Comparison of ENCODE assay signal across 18 cellular contexts in the genomic region with DNA sequence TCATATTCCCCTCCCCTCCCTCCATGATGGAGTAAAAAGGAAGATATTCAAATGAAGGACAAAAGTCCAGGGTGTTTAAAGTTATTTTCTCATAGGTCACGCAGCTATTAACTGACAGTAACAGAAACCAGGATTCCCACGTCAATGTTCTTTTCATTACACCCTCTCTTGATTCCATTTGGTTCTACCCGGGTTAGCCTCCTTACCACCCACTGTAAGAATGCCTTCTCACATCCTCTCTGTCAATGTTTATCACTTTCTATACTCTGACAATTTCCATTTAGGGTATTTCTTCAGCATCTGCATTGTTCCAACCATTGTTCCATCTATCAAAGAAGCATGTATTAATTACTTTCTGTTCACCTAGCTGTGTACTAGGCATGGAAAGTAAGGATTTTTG. TPM values are rescaled to one million over a fixed set of nuclear protein-coding genes. Genes with fewer than 3 reads are reported as not detected.
DNase-seq lines count a peak whose midpoint lies in the region; ATAC-seq, FAIRE-seq and TF ChIP-seq lines count a peak whose summit lies in the region.
"Had no signal": no experiment of that assay in that cellular context is flagged by ENCODE, and none has a peak within 500 bp of the region (broad histone marks: within the 10 kb centered on the region; RNA-seq: fewer than 3 reads in every experiment).

No MANE protein-coding gene starts in this region.

- intact Hi-C loops in thyroid gland (cut with DNase I), result no loop called here

- H3K4me3 ChIP-seq in SK-N-MC (no peak overlapping the region), thyroid gland (replicated peaks in 1 of 3) (no peak overlapping the region)
- H3K4me3 ChIP-seq: SJCRH30 had no signal

- no peaks in the 10 kb centered on the region for H3K9me3 ChIP-seq in SK-N-MC (ENCODE audit: low read depth, low read length)
- no peaks in the 10 kb centered on the region for H3K9me3 ChIP-seq in thyroid gland
- H3K9me3 ChIP-seq: BE2C, SJCRH30 had no signal

- ATAC-seq in HG03175 (IDR thresholded peaks at IDR 0.05; ENCODE audit: unreplicated experiment), result no peak
- ATAC-seq: Panc1 had no signal

- H3K9me3 Mint-ChIP-seq in nephron, result no peaks in the 10 kb centered on the region
- H3K9me3 Mint-ChIP-seq: CD8-positive, alpha-beta memory T cell; HFFc6 had no signal

- no peaks in the 10 kb centered on the region for H3K27me3 Mint-ChIP-seq in nephron (ENCODE audit: low read depth)
- H3K27me3 Mint-ChIP-seq: CD8-positive, alpha-beta memory T cell had no signal

- no peak overlapping the region for H3K9ac ChIP-seq in SK-N-MC (ENCODE audit: insufficient read length)
- H3K9ac ChIP-seq: KMS-11 had no signal

- TF ChIP-seq POLR2A in thyroid gland (IDR thresholded peaks at IDR 0.05), result no peak

- FAIRE-seq in GM19239 (lab: Jason Lieb, UNC), result peak; percentile 42

- H3K4me1 ChIP-seq in thyroid gland, result peaks cover 48 to 87% of the 10 kb centered on the region in 2 donors

- no peaks in the 10 kb centered on the region for H3K27me3 ChIP-seq in thyroid gland
- H3K27me3 ChIP-seq: BE2C, SJCRH30 had no signal

- H3K36me3 ChIP-seq in SK-N-MC (ENCODE audit: insufficient read depth, low read length), result peaks cover 13% of the 10 kb centered on the region; the same call in 1 of the 2 replicates
- no peaks in the 10 kb centered on the region for H3K36me3 ChIP-seq in thyroid gland
- H3K36me3 ChIP-seq: SJCRH30 had no signal

- H3K36me3 Mint-ChIP-seq in nephron (ENCODE audit: low read depth), result peaks cover 26% of the 10 kb centered on the region

- peak overlapping the region in 2 of 3 experiments; percentile 27 to 49 for H3K27ac Mint-ChIP-seq in nephron
- H3K27ac Mint-ChIP-seq: HFFc6 had no signal

- WGBS in thyroid gland, 2 donors, result 85 to 92% methylated on average over 3 of the region's 3 CpGs

- no peak overlapping the region for H3K4me3 Mint-ChIP-seq in nephron
- H3K4me3 Mint-ChIP-seq: CD8-positive, alpha-beta memory T cell; HFFc6 had no signal

- peak overlapping the region; percentile 15; the same call in 1 of the 2 replicates for H3K27ac ChIP-seq in SK-N-MC
- peak overlapping the region; percentile 55 to 82 (median 82) for H3K27ac ChIP-seq in thyroid gland
- H3K27ac ChIP-seq: KMS-11, SJCRH30 had no signal

- DNase-seq in GM19239 (ENCODE audit: insufficient read length, low spot score) (no peak), SK-N-MC (ENCODE audit: low read depth, low spot score) (no peak), thyroid gland (no peak), hypothalamus (lab: John Stamatoyannopoulos, UW) (no peak)
- no peak for DNase-seq in activated CD4-positive, alpha-beta T cell treated with anti-CD3 and anti-CD28 coated beads, Interleukin-2, amount 50 U/mL, for 4 hours
- DNase-seq: BE2C; CD8-positive, alpha-beta memory T cell; GF-D8; HFFc6; NCI-H1930; NCI-H2171; NCI-H446 treated with DMSO at 0.1 percent for 48 hours; NCI-H748 treated with DMSO at 0.1 percent for 48 hours; SJCRH30 had no signal

- peaks cover 54% of the 10 kb centered on the region for H3K4me1 Mint-ChIP-seq in nephron

- TF ChIP-seq CTCF in nephron (IDR thresholded peaks at IDR 0.05; ENCODE audit: unreplicated experiment in 3 of 3), result no peak
- no peak for TF ChIP-seq CTCF in thyroid gland (IDR thresholded peaks at IDR 0.05)

RNA-seq across cellular contexts. Expression of a gene that starts 52.1 kb away (rescaled TPM):
- 10 to 100 TPM; 68.1 to 98.9 (median 75.5) TPM for total RNA-seq in thyroid gland
